29 cellular contexts compared by ENCODE assay signal in genomic region chr7:13687500-13687899, GRCh38.
"Had no signal": no experiment of that assay in that cellular context is flagged by ENCODE, and none has a peak within 500 bp of the region (broad histone marks: within the 10 kb centered on the region; RNA-seq: fewer than 3 reads in every experiment).

No MANE protein-coding gene starts in this region.

- H3K4me1 ChIP-seq: body of pancreas, colonic mucosa, esophagus squamous epithelium, heart right ventricle, parathyroid adenoma, psoas muscle, sigmoid colon, suprapubic skin, tibial artery, upper lobe of right lung had no signal

- H3K4me3 Mint-ChIP-seq: activated naive CD8-positive, alpha-beta T cell; naive thymus-derived CD4-positive, alpha-beta T cell; neural crest cell had no signal

- H3K27me3 Mint-ChIP-seq: activated naive CD8-positive, alpha-beta T cell; naive thymus-derived CD4-positive, alpha-beta T cell had no signal

- H3K27ac Mint-ChIP-seq: activated naive CD8-positive, alpha-beta T cell; naive thymus-derived CD4-positive, alpha-beta T cell had no signal

- H3K27ac ChIP-seq: body of pancreas, colonic mucosa, epithelial cell of prostate, esophagus squamous epithelium, heart right ventricle, parathyroid adenoma, psoas muscle, sigmoid colon, suprapubic skin, tibial artery, upper lobe of right lung, VCaP had no signal

- DNase-seq: activated CD4-positive, alpha-beta T cell treated with anti-CD3 and anti-CD28 coated beads for 4 hours; activated CD4-positive, alpha-beta T cell treated with anti-CD3 and anti-CD28 coated beads, Interleukin-2, amount 50 U/mL, for 48 hours; activated CD8-positive, alpha-beta memory T cell treated with anti-CD3 and anti-CD28 coated beads for 24 hours; activated effector memory CD4-positive, alpha-beta T cell treated with Interleukin-2 at 50 U/mL for 16 hours; activated naive CD4-positive, alpha-beta T cell treated with Interleukin-2 at 50 U/mL for 16 hours; anterior cingulate cortex; body of pancreas; cerebellar nuclear complex; colonic mucosa; effector CD8-positive, alpha-beta T cell; esophagus squamous epithelium; foreskin melanocyte; heart right ventricle; midbrain; naive thymus-derived CD4-positive, alpha-beta T cell; occipital lobe; psoas muscle; sigmoid colon; small intestine; stimulated activated CD4-positive, alpha-beta T cell treated with anti-CD3 and anti-CD28 coated beads, Interleukin-1b, Interleukin-23, amount 100 ng/mL, for 48 hours; stimulated activated naive CD4-positive, alpha-beta T cell; tibial artery; upper lobe of right lung had no signal

- H3K9ac ChIP-seq: parathyroid adenoma had no signal

- H3K9me3 ChIP-seq: body of pancreas, colonic mucosa, esophagus squamous epithelium, heart right ventricle, psoas muscle, sigmoid colon, suprapubic skin, tibial artery, upper lobe of right lung had no signal

- H3K4me3 ChIP-seq: body of pancreas, colonic mucosa, esophagus squamous epithelium, heart right ventricle, psoas muscle, sigmoid colon, suprapubic skin, tibial artery, upper lobe of right lung had no signal

- H3K4me1 Mint-ChIP-seq: naive thymus-derived CD4-positive, alpha-beta T cell; neural crest cell had no signal

- ATAC-seq: body of pancreas; heart right ventricle; naive thymus-derived CD4-positive, alpha-beta T cell; psoas muscle; upper lobe of right lung had no signal

- H3K36me3 ChIP-seq: colonic mucosa, esophagus squamous epithelium, heart right ventricle, sigmoid colon, suprapubic skin, tibial artery, upper lobe of right lung had no signal

- H2AFZ ChIP-seq: parathyroid adenoma had no signal

- H3K27me3 ChIP-seq: body of pancreas, colonic mucosa, esophagus squamous epithelium, heart right ventricle, sigmoid colon, suprapubic skin, tibial artery, upper lobe of right lung had no signal

- H3K79me2 ChIP-seq: parathyroid adenoma had no signal

- H3K36me3 Mint-ChIP-seq: activated naive CD8-positive, alpha-beta T cell; naive thymus-derived CD4-positive, alpha-beta T cell had no signal
